1 cellular context compared by ENCODE assay signal in the genomic region with DNA sequence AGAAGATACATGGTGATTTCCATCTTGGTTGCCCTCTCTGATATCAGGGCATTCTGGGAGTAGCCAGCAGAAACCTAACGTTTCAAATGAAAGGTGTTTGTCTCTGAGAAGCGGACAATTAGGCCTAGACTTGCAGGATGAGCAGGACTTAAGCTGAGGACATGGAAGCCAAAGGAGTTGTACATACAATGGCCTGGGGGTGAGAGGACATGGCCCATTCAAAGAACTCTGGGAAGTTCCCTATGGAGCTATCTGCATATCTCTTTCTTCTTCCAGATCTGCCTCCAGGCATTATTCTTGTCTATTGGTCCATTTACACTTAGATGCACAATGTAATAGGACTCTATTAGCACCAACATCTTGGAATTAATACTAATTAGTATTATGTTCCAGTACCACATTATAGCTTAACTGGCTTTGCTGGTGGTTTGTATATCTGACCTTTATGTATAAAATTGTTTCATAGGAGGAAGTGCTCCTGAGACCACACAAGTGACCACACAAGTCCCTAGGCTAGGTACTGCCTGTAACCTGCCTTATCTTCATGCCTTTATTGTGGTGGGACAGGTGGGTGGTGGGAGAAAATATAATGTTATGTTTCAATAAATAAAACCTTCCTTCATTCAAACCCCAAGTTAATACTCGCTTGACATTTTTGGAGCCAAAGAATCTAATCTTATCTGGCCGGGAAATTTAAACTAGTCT.
TF ChIP-seq lines count a peak whose summit lies in the region.

No MANE protein-coding gene starts in this region.

TF ChIP-seq in SK-N-SH, 30 proteins besides CTCF, POLR2A, EP300 and RAD21:
- TF ChIP-seq GATA2 (CRISPR knock-in tag; IDR thresholded peaks at IDR 0.05) (no peak), CHD2 (IDR thresholded peaks at IDR 0.05; ENCODE audit: low read length, partially characterized antibody) (no peak), MEF2A (IDR thresholded peaks at IDR 0.05; ENCODE audit: borderline replicate concordance, low read depth) (no peak), FOXM1 (IDR thresholded peaks at IDR 0.05; ENCODE audit: low read depth) (no peak), TEAD4 (IDR thresholded peaks at IDR 0.05; ENCODE audit: borderline replicate concordance, insufficient read depth) (no peak), RXRA (IDR thresholded peaks at IDR 0.05; ENCODE audit: borderline replicate concordance, low read depth) (no peak), TCF12 (IDR thresholded peaks at IDR 0.05) (no peak), FOSL2 (IDR thresholded peaks at IDR 0.05; ENCODE audit: borderline replicate concordance, low read depth) (no peak), RCOR1 (IDR thresholded peaks at IDR 0.05; ENCODE audit: low read length) (no peak), JUND (IDR thresholded peaks at IDR 0.05) (no peak)
- TF ChIP-seq, protein P1, sequence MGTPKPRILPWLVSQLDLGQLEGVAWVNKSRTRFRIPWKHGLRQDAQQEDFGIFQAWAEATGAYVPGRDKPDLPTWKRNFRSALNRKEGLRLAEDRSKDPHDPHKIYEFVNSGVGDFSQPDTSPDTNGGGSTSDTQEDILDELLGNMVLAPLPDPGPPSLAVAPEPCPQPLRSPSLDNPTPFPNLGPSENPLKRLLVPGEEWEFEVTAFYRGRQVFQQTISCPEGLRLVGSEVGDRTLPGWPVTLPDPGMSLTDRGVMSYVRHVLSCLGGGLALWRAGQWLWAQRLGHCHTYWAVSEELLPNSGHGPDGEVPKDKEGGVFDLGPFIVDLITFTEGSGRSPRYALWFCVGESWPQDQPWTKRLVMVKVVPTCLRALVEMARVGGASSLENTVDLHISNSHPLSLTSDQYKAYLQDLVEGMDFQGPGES (IDR thresholded peaks at IDR 0.05; ENCODE audit: low read depth, low read length), result no peak
- TF ChIP-seq, protein P2, sequence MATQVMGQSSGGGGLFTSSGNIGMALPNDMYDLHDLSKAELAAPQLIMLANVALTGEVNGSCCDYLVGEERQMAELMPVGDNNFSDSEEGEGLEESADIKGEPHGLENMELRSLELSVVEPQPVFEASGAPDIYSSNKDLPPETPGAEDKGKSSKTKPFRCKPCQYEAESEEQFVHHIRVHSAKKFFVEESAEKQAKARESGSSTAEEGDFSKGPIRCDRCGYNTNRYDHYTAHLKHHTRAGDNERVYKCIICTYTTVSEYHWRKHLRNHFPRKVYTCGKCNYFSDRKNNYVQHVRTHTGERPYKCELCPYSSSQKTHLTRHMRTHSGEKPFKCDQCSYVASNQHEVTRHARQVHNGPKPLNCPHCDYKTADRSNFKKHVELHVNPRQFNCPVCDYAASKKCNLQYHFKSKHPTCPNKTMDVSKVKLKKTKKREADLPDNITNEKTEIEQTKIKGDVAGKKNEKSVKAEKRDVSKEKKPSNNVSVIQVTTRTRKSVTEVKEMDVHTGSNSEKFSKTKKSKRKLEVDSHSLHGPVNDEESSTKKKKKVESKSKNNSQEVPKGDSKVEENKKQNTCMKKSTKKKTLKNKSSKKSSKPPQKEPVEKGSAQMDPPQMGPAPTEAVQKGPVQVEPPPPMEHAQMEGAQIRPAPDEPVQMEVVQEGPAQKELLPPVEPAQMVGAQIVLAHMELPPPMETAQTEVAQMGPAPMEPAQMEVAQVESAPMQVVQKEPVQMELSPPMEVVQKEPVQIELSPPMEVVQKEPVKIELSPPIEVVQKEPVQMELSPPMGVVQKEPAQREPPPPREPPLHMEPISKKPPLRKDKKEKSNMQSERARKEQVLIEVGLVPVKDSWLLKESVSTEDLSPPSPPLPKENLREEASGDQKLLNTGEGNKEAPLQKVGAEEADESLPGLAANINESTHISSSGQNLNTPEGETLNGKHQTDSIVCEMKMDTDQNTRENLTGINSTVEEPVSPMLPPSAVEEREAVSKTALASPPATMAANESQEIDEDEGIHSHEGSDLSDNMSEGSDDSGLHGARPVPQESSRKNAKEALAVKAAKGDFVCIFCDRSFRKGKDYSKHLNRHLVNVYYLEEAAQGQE (IDR thresholded peaks at IDR 0.05; ENCODE audit: low read depth, low read length), result no peak
- TF ChIP-seq, protein P3, sequence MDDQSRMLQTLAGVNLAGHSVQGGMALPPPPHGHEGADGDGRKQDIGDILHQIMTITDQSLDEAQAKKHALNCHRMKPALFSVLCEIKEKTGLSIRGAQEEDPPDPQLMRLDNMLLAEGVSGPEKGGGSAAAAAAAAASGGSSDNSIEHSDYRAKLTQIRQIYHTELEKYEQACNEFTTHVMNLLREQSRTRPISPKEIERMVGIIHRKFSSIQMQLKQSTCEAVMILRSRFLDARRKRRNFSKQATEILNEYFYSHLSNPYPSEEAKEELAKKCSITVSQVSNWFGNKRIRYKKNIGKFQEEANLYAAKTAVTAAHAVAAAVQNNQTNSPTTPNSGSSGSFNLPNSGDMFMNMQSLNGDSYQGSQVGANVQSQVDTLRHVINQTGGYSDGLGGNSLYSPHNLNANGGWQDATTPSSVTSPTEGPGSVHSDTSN (IDR thresholded peaks at IDR 0.05), result no peak
- TF ChIP-seq, protein P4, sequence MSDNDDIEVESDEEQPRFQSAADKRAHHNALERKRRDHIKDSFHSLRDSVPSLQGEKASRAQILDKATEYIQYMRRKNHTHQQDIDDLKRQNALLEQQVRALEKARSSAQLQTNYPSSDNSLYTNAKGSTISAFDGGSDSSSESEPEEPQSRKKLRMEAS (IDR thresholded peaks at IDR 0.05; ENCODE audit: low read depth), result no peak
